ENCODE assay signal across 8 cellular contexts in genomic region chr15:92809880-92810361, GRCh38.
DNase-seq lines count a peak whose midpoint lies in the region; ATAC-seq and TF ChIP-seq lines count a peak whose summit lies in the region.

No MANE protein-coding gene starts in this region.

- no peaks in the 10 kb centered on the region for H3K27me3 Mint-ChIP-seq in activated T-helper 1 cell treated with anti-CD3 and anti-CD28 coated beads, Interleukin-12 subunit alpha, Interleukin-12 subunit beta, Interleukin-2, Interleukin-4 antibody, amounts not matched to agents 30 ng/mL and 10 ng/mL and 1 ng/mL, durations not matched to agents 14 hours and 24 hours and 36 hours (ENCODE audit: insufficient read depth)
- H3K27me3 Mint-ChIP-seq in neural progenitor cell (ENCODE audit: insufficient read depth, low read depth): peaks cover 3% of the 10 kb centered on the region

- H3K4me2 ChIP-seq in MM.1S (ENCODE audit: low read depth, low read length) (peak overlapping the region; percentile 94), neural progenitor cell (peak overlapping the region; percentile 80)

- peak overlapping the region; percentile 69 for H3K4me3 ChIP-seq in MM.1S (ENCODE audit: low read length)
- peak overlapping the region; percentile 56 for H3K4me3 ChIP-seq in neural progenitor cell

- DNase-seq in NCI-H510A treated with DMSO at 0.1 percent for 48 hours (lab: John Stamatoyannopoulos, UW) (peak; percentile 58), NCI-H510A (lab: John Stamatoyannopoulos, UW) (no peak), MM.1S (peak; percentile 74), foreskin keratinocyte (peak in 1 of 2 donors; percentile 55), neural progenitor cell (ENCODE audit: low spot score) (peak; percentile 51), LoVo (ENCODE audit: low spot score) (no peak)
- no peak for DNase-seq in activated T-helper 1 cell treated with anti-CD3 and anti-CD28 coated beads, Interleukin-12 subunit alpha, Interleukin-12 subunit beta, Interleukin-2, Interleukin-4 antibody, amounts not matched to agents 30 ng/mL and 10 ng/mL and 1 ng/mL, durations not matched to agents 14 hours and 24 hours and 36 hours (ENCODE audit: low spot score)

- no peaks in the 10 kb centered on the region for H4K20me1 ChIP-seq in MM.1S (ENCODE audit: insufficient read depth, low read length)
- H4K20me1 ChIP-seq in neural progenitor cell (ENCODE audit: low read depth): no peaks in the 10 kb centered on the region

- H3K36me3 Mint-ChIP-seq in activated T-helper 1 cell treated with anti-CD3 and anti-CD28 coated beads, Interleukin-12 subunit alpha, Interleukin-12 subunit beta, Interleukin-2, Interleukin-4 antibody, amounts not matched to agents 30 ng/mL and 10 ng/mL and 1 ng/mL, durations not matched to agents 14 hours and 24 hours and 36 hours (ENCODE audit: low read depth): peaks cover 3% of the 10 kb centered on the region
- H3K36me3 Mint-ChIP-seq in neural progenitor cell: peaks cover 9% of the 10 kb centered on the region

- peaks cover 3% of the 10 kb centered on the region for H3K9me3 Mint-ChIP-seq in activated T-helper 1 cell treated with anti-CD3 and anti-CD28 coated beads, Interleukin-12 subunit alpha, Interleukin-12 subunit beta, Interleukin-2, Interleukin-4 antibody, amounts not matched to agents 30 ng/mL and 10 ng/mL and 1 ng/mL, durations not matched to agents 14 hours and 24 hours and 36 hours
- peaks cover 2% of the 10 kb centered on the region for H3K9me3 Mint-ChIP-seq in neural progenitor cell

- peak overlapping the region; percentile 94 for H3K4me3 Mint-ChIP-seq in activated T-helper 1 cell treated with anti-CD3 and anti-CD28 coated beads, Interleukin-12 subunit alpha, Interleukin-12 subunit beta, Interleukin-2, Interleukin-4 antibody, amounts not matched to agents 30 ng/mL and 10 ng/mL and 1 ng/mL, durations not matched to agents 14 hours and 24 hours and 36 hours
- peak overlapping the region; percentile 90 for H3K4me3 Mint-ChIP-seq in neural progenitor cell

- no peaks in the 10 kb centered on the region for H3K9me2 ChIP-seq in MM.1S (replicated peaks; ENCODE audit: insufficient read depth, low read length)

- H2AFZ ChIP-seq in MM.1S (ENCODE audit: low read length): peak overlapping the region; percentile 49
- H2AFZ ChIP-seq in neural progenitor cell (replicated peaks): peak overlapping the region; percentile 55

- TF ChIP-seq CTCF in MM.1S (IDR thresholded peaks at IDR 0.05; ENCODE audit: low read length): no peak
- no peak for TF ChIP-seq CTCF in foreskin keratinocyte (conservative IDR thresholded peaks at IDR 0.05)
- no peak for TF ChIP-seq CTCF in neural progenitor cell (IDR thresholded peaks at IDR 0.05)

- H3K27ac Mint-ChIP-seq in activated T-helper 1 cell treated with anti-CD3 and anti-CD28 coated beads, Interleukin-12 subunit alpha, Interleukin-12 subunit beta, Interleukin-2, Interleukin-4 antibody, amounts not matched to agents 30 ng/mL and 10 ng/mL and 1 ng/mL, durations not matched to agents 14 hours and 24 hours and 36 hours: peak overlapping the region; percentile 98
- peak overlapping the region; percentile 96 for H3K27ac Mint-ChIP-seq in neural progenitor cell

- H3K4me1 Mint-ChIP-seq in activated T-helper 1 cell treated with anti-CD3 and anti-CD28 coated beads, Interleukin-12 subunit alpha, Interleukin-12 subunit beta, Interleukin-2, Interleukin-4 antibody, amounts not matched to agents 30 ng/mL and 10 ng/mL and 1 ng/mL, durations not matched to agents 14 hours and 24 hours and 36 hours (ENCODE audit: low read depth): peaks cover 56% of the 10 kb centered on the region
- H3K4me1 Mint-ChIP-seq in neural progenitor cell: peaks cover 35% of the 10 kb centered on the region

- H3K4me1 ChIP-seq in MM.1S (ENCODE audit: low read length): peaks cover 9% of the 10 kb centered on the region; the same call in 1 of the 2 replicates
- H3K4me1 ChIP-seq in foreskin keratinocyte: peaks cover 14% of the 10 kb centered on the region
- H3K4me1 ChIP-seq in neural progenitor cell: peaks cover 34% of the 10 kb centered on the region

- H3K36me3 ChIP-seq in MM.1S (replicated peaks; ENCODE audit: insufficient read depth, low read length) (no peaks in the 10 kb centered on the region), neural progenitor cell (no peaks in the 10 kb centered on the region)

- H3F3A ChIP-seq in MM.1S (ENCODE audit: insufficient read depth, low read length) (peaks cover 22% of the 10 kb centered on the region), neural progenitor cell (ENCODE audit: low read depth) (peaks cover 42% of the 10 kb centered on the region)

- H3K9ac ChIP-seq in MM.1S (ENCODE audit: low read length): peak overlapping the region; percentile 98
- peak overlapping the region; percentile 91 for H3K9ac ChIP-seq in neural progenitor cell

- no peak for ATAC-seq in foreskin keratinocyte
- ATAC-seq in HG03378 (IDR thresholded peaks at IDR 0.05; ENCODE audit: unreplicated experiment): no peak

- peak overlapping the region; percentile 98 for H3K27ac ChIP-seq in MM.1S (ENCODE audit: low read length)
- peak overlapping the region; percentile 93 for H3K27ac ChIP-seq in foreskin keratinocyte
- H3K27ac ChIP-seq in neural progenitor cell: peak overlapping the region; percentile 100

- H3K9me3 ChIP-seq in MM.1S (replicated peaks; ENCODE audit: insufficient read depth, low read length) (no peaks in the 10 kb centered on the region), neural progenitor cell (ENCODE audit: low read depth) (no peaks in the 10 kb centered on the region)

- H3K79me2 ChIP-seq in MM.1S (ENCODE audit: low read length) (peaks cover 17% of the 10 kb centered on the region), neural progenitor cell (ENCODE audit: low read depth) (peaks cover 43% of the 10 kb centered on the region)

- H3K27me3 ChIP-seq in MM.1S (replicated peaks; ENCODE audit: insufficient read depth, low read length): no peaks in the 10 kb centered on the region
- no peaks in the 10 kb centered on the region for H3K27me3 ChIP-seq in foreskin keratinocyte
- no peaks in the 10 kb centered on the region for H3K27me3 ChIP-seq in neural progenitor cell

- intact Hi-C loops in activated T-helper 1 cell treated with anti-CD3 and anti-CD28 coated beads, Interleukin-12 subunit alpha, Interleukin-12 subunit beta, Interleukin-2, Interleukin-4 antibody, amounts not matched to agents 30 ng/mL and 10 ng/mL and 1 ng/mL, durations not matched to agents 14 hours and 24 hours and 36 hours (cut with micrococcal nuclease): loop anchor here (1.0 to 10.0 kb wide), 8 partner anchors 10 to 1335 kb away; partner anchors contain the start of gene SLCO3A1

Comparison
In these comparisons a context has a peak if more than half of its experiments do, and no peak if none do; other contexts are left out.
1. DNase-seq: peak in NCI-H510A treated with DMSO at 0.1 percent for 48 hours (single experiment), MM.1S (single experiment) and neural progenitor cell (single experiment); none in NCI-H510A (single experiment), activated T-helper 1 cell treated with anti-CD3 and anti-CD28 coated beads, Interleukin-12 subunit alpha, Interleukin-12 subunit beta, Interleukin-2, Interleukin-4 antibody, amounts not matched to agents 30 ng/mL and 10 ng/mL and 1 ng/mL, durations not matched to agents 14 hours and 24 hours and 36 hours (single experiment) and LoVo (single experiment).
2. Peak in every context shown above with its lines, with median percentiles within 50 percentile points of each other: H3K27ac ChIP-seq.